16 cellular contexts compared by ENCODE assay signal in genomic region chr6:91240878-91241603, GRCh38.
DNase-seq lines count a peak whose midpoint lies in the region; ATAC-seq, FAIRE-seq and TF ChIP-seq lines count a peak whose summit lies in the region.
"Had no signal": no experiment of that assay in that cellular context is flagged by ENCODE, and none has a peak within 500 bp of the region (broad histone marks: within the 10 kb centered on the region; RNA-seq: fewer than 3 reads in every experiment).

No MANE protein-coding gene starts in this region.

- intact Hi-C loops in pancreas (cut with DNase I), result no loop called here

- no peak for FAIRE-seq in RCC 7860 (lab: Jason Lieb, UNC)
- no peak for FAIRE-seq in pancreas (lab: Jason Lieb, UNC)

- 41 to 43% methylated on average over 1 of the region's 1 CpG for WGBS in pancreas, 2 donors

- H3K27me3 ChIP-seq in pancreas, result no peaks in the 10 kb centered on the region

- TF ChIP-seq CTCF in pancreas (IDR thresholded peaks at IDR 0.05), result no peak

- H3K36me3 ChIP-seq in pancreas, result no peaks in the 10 kb centered on the region

- no peaks in the 10 kb centered on the region for H3K9me3 ChIP-seq in pancreas

- no peaks in the 10 kb centered on the region for H3K4me1 ChIP-seq in pancreas

- peak; percentile 66 for ATAC-seq in GM18499 (IDR thresholded peaks at IDR 0.05; ENCODE audit: insufficient read depth, unreplicated experiment)
- peak; percentile 74 for ATAC-seq in GM19372 (IDR thresholded peaks at IDR 0.05; ENCODE audit: low read depth, unreplicated experiment)
- ATAC-seq in HG02763 (IDR thresholded peaks at IDR 0.05; ENCODE audit: unreplicated experiment), result peak; percentile 59
- peak; percentile 56 for ATAC-seq in HG03575 (IDR thresholded peaks at IDR 0.05; ENCODE audit: extremely low read depth, insufficient number of reproducible peaks, low FRiP score, unreplicated experiment)
- no peak for ATAC-seq in pancreas
- ATAC-seq: activated CD4-positive, CD25-positive, alpha-beta regulatory T cell treated with anti-CD3 and anti-CD28 coated beads, Interleukin-2, amount 50 U/mL, for 24 hours had no signal

- DNase-seq in RCC 7860 (ENCODE audit: low spot score) (no peak), substantia nigra (lab: John Stamatoyannopoulos, UW) (no peak), pancreas (no peak)
- DNase-seq in activated CD4-positive, CD25-positive, alpha-beta regulatory T cell (lab: John Stamatoyannopoulos, UW), result no peak
- DNase-seq: anterior cingulate cortex; DND-41; mesenchymal stem cell; NCI-H1436 treated with DMSO at 0.1 percent for 48 hours; NK-92 treated with Interleukin-12 subunit alpha and Interleukin-12 subunit beta, amount 100 ng/mL, for 24 hours; stimulated activated CD4-positive, alpha-beta T cell treated with anti-CD3 and anti-CD28 coated beads, Interleukin-15, amount 100 ng/mL, for 24 hours had no signal

- no peak overlapping the region for H3K27ac ChIP-seq in substantia nigra (ENCODE audit: low read depth, low read length, poor library complexity, severe bottlenecking)
- H3K27ac ChIP-seq in pancreas, result no peak overlapping the region
- H3K27ac ChIP-seq: SK-N-MC had no signal

- no peak overlapping the region for H3K4me3 ChIP-seq in pancreas
- H3K4me3 ChIP-seq: SK-N-MC had no signal

Comparison
In these comparisons a context has a peak if more than half of its experiments do, and no peak if none do; other contexts are left out.
1. ATAC-seq: peak in GM18499 (single experiment), GM19372 (single experiment), HG02763 (single experiment) and HG03575 (single experiment); none in pancreas (0 of 4).